8 cellular contexts compared by ENCODE assay signal in the genomic region with DNA sequence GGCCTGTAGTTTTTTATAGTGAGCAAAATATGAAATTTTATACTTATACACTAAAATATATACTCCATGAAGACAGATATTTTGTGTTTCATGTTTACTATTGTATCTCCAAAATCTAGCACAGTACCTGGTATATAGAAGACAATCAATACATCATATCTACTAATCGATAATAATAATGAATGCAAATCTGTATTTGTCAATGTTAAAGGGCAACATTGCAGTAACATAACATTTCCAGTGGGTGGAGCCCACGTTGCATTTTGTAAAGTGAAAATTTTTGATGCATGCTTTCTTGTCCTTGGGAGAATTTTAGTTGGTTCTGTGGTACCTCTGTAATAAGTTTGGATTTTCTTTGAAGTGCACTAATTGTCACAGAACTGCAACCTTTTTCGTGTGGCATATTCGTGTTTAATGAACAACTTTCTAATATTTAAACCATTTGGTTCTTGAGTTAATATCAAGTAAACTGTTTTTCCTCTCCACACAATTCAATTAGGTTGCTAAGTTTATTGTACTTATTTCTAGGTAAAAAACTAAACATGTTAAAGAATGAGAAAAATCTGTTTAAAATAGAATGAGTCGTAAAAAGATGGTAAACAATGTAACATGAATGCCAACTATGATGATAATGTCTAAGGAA. TPM values are rescaled to one million over a fixed set of nuclear protein-coding genes. Genes with fewer than 3 reads are reported as not detected.
DNase-seq lines count a peak whose midpoint lies in the region; ATAC-seq and TF ChIP-seq lines count a peak whose summit lies in the region.

No MANE protein-coding gene starts in this region.

- H3K9ac ChIP-seq in MM.1S (ENCODE audit: low read length): no peak overlapping the region

- in situ Hi-C loops in astrocyte of the spinal cord (cut with HindIII; ENCODE audit: low sequenced_read_pairs): no loop called here

- intact Hi-C loops in right lobe of liver (cut with DNase I): no loop called here

- DNase-seq in AG09309 (ENCODE audit: low read depth) (no peak), GM06990 (ENCODE audit: extremely low read depth, insufficient read length) (no peak), MM.1S (peak; percentile 17), astrocyte of the spinal cord (ENCODE audit: low read depth, low spot score) (peak; percentile 29), right lobe of liver (no peak), occipital lobe (lab: John Stamatoyannopoulos, UW) (no peak)

- H3K9me3 ChIP-seq in MM.1S (replicated peaks; ENCODE audit: insufficient read depth, low read length) (no peaks in the 10 kb centered on the region), right lobe of liver (no peaks in the 10 kb centered on the region)

- no peaks in the 10 kb centered on the region; the same call in 1 of the 2 replicates for H3K27me3 ChIP-seq in GM06990 (replicated peaks; ENCODE audit: control insufficient read depth, insufficient read depth, low read length)
- H3K27me3 ChIP-seq in MM.1S (replicated peaks; ENCODE audit: insufficient read depth, low read length): no peaks in the 10 kb centered on the region
- no peaks in the 10 kb centered on the region for H3K27me3 ChIP-seq in right lobe of liver

- no peaks in the 10 kb centered on the region for H3K36me3 ChIP-seq in GM06990 (ENCODE audit: control insufficient read depth, insufficient read depth, low read length)
- no peaks in the 10 kb centered on the region for H3K36me3 ChIP-seq in MM.1S (replicated peaks; ENCODE audit: insufficient read depth, low read length)
- no peaks in the 10 kb centered on the region for H3K36me3 ChIP-seq in right lobe of liver

- peak; percentile 67 for TF ChIP-seq CTCF in AG09309 (IDR thresholded peaks at IDR 0.05; ENCODE audit: control insufficient read depth, insufficient read depth, low read depth, low read length, missing control alignments)
- TF ChIP-seq CTCF in GM06990 (IDR thresholded peaks at IDR 0.05; ENCODE audit: insufficient read depth, low read length, poor library complexity, severe bottlenecking): peak; percentile 57
- peak; percentile 77 for TF ChIP-seq CTCF in MM.1S (IDR thresholded peaks at IDR 0.05; ENCODE audit: low read length)
- peak; percentile 72 for TF ChIP-seq CTCF in astrocyte of the spinal cord (IDR thresholded peaks at IDR 0.05; ENCODE audit: low read depth, low read length)
- TF ChIP-seq CTCF in right lobe of liver (IDR thresholded peaks at IDR 0.05): peak; percentile 81 to 88 (median 86)

- H2AFZ ChIP-seq in MM.1S (ENCODE audit: low read length): no peak overlapping the region

- ATAC-seq in right lobe of liver (peak; percentile 56 to 76 (median 72)), GM18870 (IDR thresholded peaks at IDR 0.05; ENCODE audit: unreplicated experiment) (no peak), GM19467 (IDR thresholded peaks at IDR 0.05; ENCODE audit: unreplicated experiment) (no peak)

- no peak for TF ChIP-seq POLR2A in right lobe of liver (IDR thresholded peaks at IDR 0.05)

- no peaks in the 10 kb centered on the region for H4K20me1 ChIP-seq in MM.1S (ENCODE audit: insufficient read depth, low read length)

- H3K79me2 ChIP-seq in MM.1S (ENCODE audit: low read length): no peaks in the 10 kb centered on the region

- H3K4me1 ChIP-seq in MM.1S (ENCODE audit: low read length): no peaks in the 10 kb centered on the region
- no peaks in the 10 kb centered on the region for H3K4me1 ChIP-seq in right lobe of liver

- H3K4me2 ChIP-seq in MM.1S (ENCODE audit: low read depth, low read length): no peak overlapping the region

- H3K4me3 ChIP-seq in AG09309 (ENCODE audit: control insufficient read depth, low read depth, low read length): no peak overlapping the region
- no peak overlapping the region for H3K4me3 ChIP-seq in GM06990 (replicated peaks; ENCODE audit: low read depth, low read length)
- no peak overlapping the region for H3K4me3 ChIP-seq in MM.1S (ENCODE audit: low read length)
- no peak overlapping the region for H3K4me3 ChIP-seq in astrocyte of the spinal cord (ENCODE audit: low read depth, low read length)
- no peak overlapping the region for H3K4me3 ChIP-seq in right lobe of liver

- H3F3A ChIP-seq in MM.1S (ENCODE audit: insufficient read depth, low read length): no peaks in the 10 kb centered on the region

- 6% methylated on average over 5 of the region's 5 CpGs for WGBS in right lobe of liver (ENCODE audit: insufficient coverage, low coverage, low lambda C conversion rate, missing lambda C conversion rate)

- H3K9me2 ChIP-seq in MM.1S (replicated peaks; ENCODE audit: insufficient read depth, low read length): no peaks in the 10 kb centered on the region

- H3K27ac ChIP-seq in MM.1S (ENCODE audit: low read length) (no peak overlapping the region), right lobe of liver (no peak overlapping the region)

RNA-seq across cellular contexts. Expression of gene AVPR1A, which starts 47.4 kb away (rescaled TPM):
- 10 to 100 TPM; 11.2 to 87.1 (median 30.9) TPM for total RNA-seq in right lobe of liver
- total RNA-seq in occipital lobe: 7.6 TPM

Comparison
In these comparisons a context has a peak if more than half of its experiments do, and no peak if none do; other contexts are left out.
1. DNase-seq: peak in MM.1S (single experiment) and astrocyte of the spinal cord (single experiment); none in AG09309 (single experiment), GM06990 (single experiment), right lobe of liver (0 of 3) and occipital lobe (single experiment).
2. ATAC-seq: peak in right lobe of liver (4 of 4); none in GM18870 (single experiment) and GM19467 (single experiment).
3. Peak in every context shown above with its lines, with median percentiles within 50 percentile points of each other: CTCF ChIP-seq.